ENCODE assay signal across 14 cellular contexts in the genomic region with DNA sequence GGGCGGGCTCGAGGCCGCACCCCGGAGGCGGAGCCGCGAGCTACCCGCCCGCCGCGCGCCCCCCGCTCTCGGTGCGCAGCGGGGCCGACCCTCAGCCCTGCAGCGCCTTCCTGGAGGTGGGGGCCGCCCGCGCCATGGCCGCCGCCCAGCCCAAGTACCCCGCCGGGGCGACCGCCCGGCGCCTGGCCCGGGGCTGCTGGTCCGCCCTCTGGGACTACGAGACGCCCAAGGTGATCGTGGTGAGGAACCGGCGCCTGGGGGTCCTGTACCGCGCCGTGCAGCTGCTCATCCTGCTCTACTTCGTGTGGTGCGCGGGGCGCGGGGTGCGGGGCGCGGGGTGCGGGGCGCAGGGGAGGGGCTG. TPM values are rescaled to one million over a fixed set of nuclear protein-coding genes. Genes with fewer than 3 reads are reported as not detected.
DNase-seq lines count a peak whose midpoint lies in the region; ATAC-seq and TF ChIP-seq lines count a peak whose summit lies in the region.
"Had no signal": no experiment of that assay in that cellular context is flagged by ENCODE, and none has a peak within 500 bp of the region (broad histone marks: within the 10 kb centered on the region; RNA-seq: fewer than 3 reads in every experiment).

Gene P2RX2 (plus strand): TSS at position 94 of the 361 bp plus-strand sequence. CDS start 41 bp downstream, at position 135.

- H4K8ac ChIP-seq in neuronal stem cell (ENCODE audit: low read depth, low read length) = no peak within 1 kb of the TSS

- no peak within 1 kb of the TSS for H3K4ac ChIP-seq in neuronal stem cell (ENCODE audit: low read length)

- peak within 1 kb of the TSS; percentile 84 for H3K27ac Mint-ChIP-seq in endothelial cell (ENCODE audit: unreplicated experiment)

- peak in 2 of 3 experiments; percentile 30 to 54 for DNase-seq in NCI-H1417 (lab: John Stamatoyannopoulos, UW)
- no peak for DNase-seq in NCI-H1417 treated with DMSO at 0.1 percent for 48 hours (lab: John Stamatoyannopoulos, UW)
- DNase-seq in endothelial cell (ENCODE audit: low spot score) = no peak
- DNase-seq in neuronal stem cell (ENCODE audit: low spot score) = no peak
- no peak for DNase-seq in DMS 273 treated with DMSO at 0.1 percent for 48 hours (lab: John Stamatoyannopoulos, UW)
- DNase-seq: 8988T, ovary, testis had no signal

- H4K91ac ChIP-seq in neuronal stem cell (ENCODE audit: low read depth, low read length, poor library complexity) = no peak within 1 kb of the TSS

- no peaks in the 10 kb centered on the region for H3K4me1 ChIP-seq in HUES6 (ENCODE audit: control insufficient read depth, insufficient read depth, low read length)
- peaks cover 5 to 6% of the 10 kb centered on the region in 2 donors for H3K4me1 ChIP-seq in neuronal stem cell (ENCODE audit: control insufficient read depth in 2 of 2, insufficient read depth in 1 of 2, low read depth in 1 of 2, low read length in 2 of 2)

- H3K9me3 ChIP-seq in HUES6 (ENCODE audit: control insufficient read depth, insufficient read depth, low read depth, low read length) = peaks cover 16% of the 10 kb centered on the region; the same call in 1 of the 2 replicates
- peaks cover 19 to 25% of the 10 kb centered on the region in 2 donors for H3K9me3 ChIP-seq in neuronal stem cell (replicated peaks in 1 of 2; ENCODE audit: control insufficient read depth in 2 of 2, insufficient read depth in 1 of 2, low read depth in 1 of 2, low read length in 2 of 2)
- H3K9me3 ChIP-seq: testis had no signal

- H3K27me3 ChIP-seq in HUES6 (ENCODE audit: control insufficient read depth, insufficient read depth, low read length) (peaks cover 75% of the 10 kb centered on the region), neuronal stem cell (ENCODE audit: control insufficient read depth in 3 of 3, insufficient read depth in 3 of 3, low read depth in 1 of 3, low read length in 3 of 3) (peaks cover 20 to 58% (median 47%) of the 10 kb centered on the region in 3 experiments)
- H3K27me3 ChIP-seq: testis had no signal

- H3K9ac ChIP-seq in HUES6 (ENCODE audit: low read length) (no peak within 1 kb of the TSS), neuronal stem cell (ENCODE audit: low read depth, low read length, poor library complexity) (peak within 1 kb of the TSS; percentile 4)

- H3K36me3 ChIP-seq in HUES6 (ENCODE audit: control insufficient read depth, insufficient read depth, low read length) = peaks cover 9% of the 10 kb centered on the region; the same call in 1 of the 2 replicates
- H3K36me3 ChIP-seq in neuronal stem cell (replicated peaks in 1 of 2; ENCODE audit: control insufficient read depth in 2 of 2, insufficient read depth in 2 of 2, low read length in 2 of 2) = peaks cover 2 to 8% of the 10 kb centered on the region in 2 donors
- H3K36me3 ChIP-seq: ovary had no signal

- peak within 1 kb of the TSS; percentile 89 for H3K23ac ChIP-seq in neuronal stem cell (ENCODE audit: low read depth, low read length, poor library complexity)

- H2BK5ac ChIP-seq in neuronal stem cell (ENCODE audit: low read length) = no peak within 1 kb of the TSS

- H3K4me3 ChIP-seq in HUES6 (ENCODE audit: low read depth, low read length) = peak within 1 kb of the TSS; percentile 51
- H3K4me3 ChIP-seq in neuronal stem cell (ENCODE audit: low read length in 2 of 2) = no peak within 1 kb of the TSS
- H3K4me3 ChIP-seq: ovary, testis had no signal

- no peak within 1 kb of the TSS for H2BK15ac ChIP-seq in neuronal stem cell (ENCODE audit: low read length)

- peak within 1 kb of the TSS; percentile 21 for H2AK5ac ChIP-seq in neuronal stem cell (ENCODE audit: low read depth, low read length)

- peaks cover 20% of the 10 kb centered on the region for H3K36me3 Mint-ChIP-seq in endothelial cell (ENCODE audit: low read depth, unreplicated experiment)

- peaks cover 37% of the 10 kb centered on the region for H3K27me3 Mint-ChIP-seq in endothelial cell (ENCODE audit: unreplicated experiment)

- H3K79me1 ChIP-seq in neuronal stem cell (ENCODE audit: low read depth, low read length) = no peaks in the 10 kb centered on the region

- H2BK120ac ChIP-seq in neuronal stem cell (ENCODE audit: low read depth, low read length) = no peak within 1 kb of the TSS

- no peak within 1 kb of the TSS for H2BK12ac ChIP-seq in neuronal stem cell (ENCODE audit: low read length)

- ATAC-seq in HG02840 (IDR thresholded peaks at IDR 0.05; ENCODE audit: low FRiP score, unreplicated experiment) (no peak), GM21737 (IDR thresholded peaks at IDR 0.05; ENCODE audit: unreplicated experiment) (no peak)
- ATAC-seq: esophagus mucosa had no signal

- H3K4me3 Mint-ChIP-seq in endothelial cell (ENCODE audit: unreplicated experiment) = peak within 1 kb of the TSS; percentile 85

- H2AFZ ChIP-seq in neuronal stem cell (ENCODE audit: low read length) = peak within 1 kb of the TSS; percentile 29

- no peak within 1 kb of the TSS for H3K27ac ChIP-seq in HUES6 (ENCODE audit: low read depth, low read length)
- no peak within 1 kb of the TSS for H3K27ac ChIP-seq in neuronal stem cell (replicated peaks; ENCODE audit: low read length)
- H3K27ac ChIP-seq: ovary, testis had no signal

- peaks cover 9% of the 10 kb centered on the region for H3K4me1 Mint-ChIP-seq in endothelial cell (ENCODE audit: unreplicated experiment)

- no peak within 1 kb of the TSS for H3K14ac ChIP-seq in neuronal stem cell (ENCODE audit: low read length)

- peak within 1 kb of the TSS; percentile 62 for H3K4me2 ChIP-seq in neuronal stem cell (ENCODE audit: insufficient read depth, low read length, poor library complexity, severe bottlenecking)

- peak within 1 kb of the TSS; percentile 71 for H3K18ac ChIP-seq in neuronal stem cell (ENCODE audit: low read length)

- no CpG with 5 or more reads among the region's 49 CpGs for WGBS in neuronal stem cell (ENCODE audit: extremely low coverage in 2 of 2, insufficient read length in 2 of 2, insufficient replicate concordance in 1 of 2), 2 donors

- no peak for TF ChIP-seq CTCF in endothelial cell (IDR thresholded peaks at IDR 0.05; ENCODE audit: unreplicated experiment)

- H3K9me3 Mint-ChIP-seq in endothelial cell (ENCODE audit: unreplicated experiment) = peaks cover 4% of the 10 kb centered on the region

RNA-seq across cellular contexts. Expression of gene P2RX2, which starts in this region (rescaled TPM):
- total RNA-seq in endothelial cell (ENCODE audit: unreplicated experiment) = not detected
- polyA plus RNA-seq in neuronal stem cell (2013, experiment 1 of 2) = 0.14 TPM
- 0.11 TPM for polyA plus RNA-seq in neuronal stem cell (2013, experiment 2 of 2)
- total RNA-seq: activated CD8-positive, alpha-beta memory T cell treated with anti-CD3 and anti-CD28 coated beads for 36 hours; esophagus mucosa; M059J had no signal

Comparison
In these comparisons a context has a peak if more than half of its experiments do, and no peak if none do; other contexts are left out.
1. DNase-seq: peak in NCI-H1417 (2 of 3); none in NCI-H1417 treated with DMSO at 0.1 percent for 48 hours (single experiment), endothelial cell (single experiment), neuronal stem cell (single experiment) and DMS 273 treated with DMSO at 0.1 percent for 48 hours (single experiment).